17 cellular contexts compared by ENCODE assay signal in the genomic region with DNA sequence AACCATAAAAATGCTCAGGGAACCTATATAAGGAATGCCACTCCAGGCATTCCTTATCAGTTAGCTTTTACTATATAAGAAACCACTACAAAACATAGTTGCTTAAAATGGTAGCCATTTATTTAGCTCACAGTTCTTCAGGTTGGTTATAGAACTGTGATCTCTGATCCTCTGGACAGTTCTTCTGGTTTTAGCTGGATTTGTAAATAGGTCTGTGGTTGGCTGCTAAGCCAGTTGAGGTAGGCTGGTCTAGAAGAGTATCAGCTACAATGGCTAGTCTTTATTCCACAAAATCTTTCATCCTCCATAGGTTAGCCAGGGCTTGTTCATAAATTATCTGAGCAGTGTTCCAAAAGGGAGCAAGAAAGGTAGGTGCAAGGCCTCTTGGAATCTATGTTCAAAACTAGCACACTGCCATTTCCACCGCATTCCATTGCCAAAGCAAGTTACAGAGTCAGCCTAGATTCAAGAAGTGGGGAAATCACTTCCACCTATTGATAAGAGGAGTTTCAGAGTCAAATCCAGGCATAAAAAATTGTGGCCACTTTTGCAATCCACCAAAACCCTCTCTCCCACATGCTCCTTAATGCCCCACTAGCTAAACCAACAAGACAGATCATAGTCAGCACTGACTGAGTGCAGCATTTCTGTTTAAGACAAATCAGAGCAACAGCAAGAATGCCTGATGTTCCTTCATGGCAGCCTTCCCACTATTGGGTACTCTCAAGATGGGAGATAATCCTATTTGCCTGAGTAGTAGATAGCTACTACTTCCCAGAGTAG.
DNase-seq lines count a peak whose midpoint lies in the region; ATAC-seq, FAIRE-seq and TF ChIP-seq lines count a peak whose summit lies in the region.
"Had no signal": no experiment of that assay in that cellular context is flagged by ENCODE, and none has a peak within 500 bp of the region (broad histone marks: within the 10 kb centered on the region; RNA-seq: fewer than 3 reads in every experiment).

No MANE protein-coding gene starts in this region.

- no peak overlapping the region for H3K18ac ChIP-seq in H1 (ENCODE audit: extremely low read depth, low read length)

- TF ChIP-seq POLR2A in H1 (IDR thresholded peaks at IDR 0.05; ENCODE audit: control extremely low read depth in 1 of 2, low read depth in 2 of 2, low read length in 2 of 2) = no peak

- H3K79me2 ChIP-seq in ACC112 (ENCODE audit: control insufficient read depth, insufficient read depth, low read length, unreplicated experiment) (peaks cover 6% of the 10 kb centered on the region), H1 (ENCODE audit: control insufficient read depth in 1 of 2, insufficient read depth in 2 of 2, low read length in 2 of 2) (no peaks in the 10 kb centered on the region)

- no peak overlapping the region for H3K56ac ChIP-seq in H1 (replicated peaks; ENCODE audit: insufficient read length, low read depth, low read length)

- H2AK5ac ChIP-seq in H1 (ENCODE audit: low read depth, low read length) = no peak overlapping the region

- H3K36me3 ChIP-seq in ACC112 (ENCODE audit: insufficient read depth, low read length) (0 out of 2 replicates have a peak, but pooled peaks cover 5% of the 10 kb centered on the region), H1 (ENCODE audit: control insufficient read depth in 2 of 4, insufficient read depth in 4 of 4, low read length in 3 of 4) (no peaks in the 10 kb centered on the region), mesodermal cell (ENCODE audit: control insufficient read depth, insufficient read depth, low read length) (no peaks in the 10 kb centered on the region)
- H3K36me3 ChIP-seq: gastroesophageal sphincter had no signal

- H2BK120ac ChIP-seq in H1 (replicated peaks; ENCODE audit: low read depth, low read length) = no peak overlapping the region

- WGBS in H1 (ENCODE audit: extremely low coverage in 1 of 2, insufficient coverage in 1 of 2, insufficient read length in 1 of 2, insufficient replicate concordance in 2 of 2, low coverage in 1 of 2, low lambda C conversion rate in 2 of 2, missing lambda C conversion rate in 1 of 2), 2 experiments = 94% methylated on average over 1 of the region's 1 CpG; no CpG with 5 or more reads in 1 of the 2 experiments
- 100% methylated on average over 1 of the region's 1 CpG; no CpG with 5 or more reads in 1 of the 2 experiments for WGBS in mesodermal cell (ENCODE audit: insufficient coverage in 2 of 2), 2 experiments

- no peak for TF ChIP-seq CTCF in H1 (IDR thresholded peaks at IDR 0.05; ENCODE audit: control extremely low read depth in 1 of 3, insufficient read depth in 1 of 3, low read depth in 1 of 3, low read length in 3 of 3)

- no peak overlapping the region for H3K4ac ChIP-seq in H1 (replicated peaks; ENCODE audit: insufficient read length, low read depth, low read length)

- POLR2A ChIA-PET in H1 (lab: Charles Lee; ENCODE audit: partially characterized antibody) = interaction anchor here (0.8 kb wide), 1 partner anchor 147 kb away, joined by 3 read pairs; no protein-coding TSS in a partner anchor

- H3K27ac ChIP-seq in ACC112 (ENCODE audit: low read depth, low read length) (peak overlapping the region; percentile 97), H1 (ENCODE audit: low read depth, low read length) (no peak overlapping the region), mesodermal cell (ENCODE audit: low read depth, low read length, severe bottlenecking) (peak overlapping the region; percentile 61)
- H3K27ac ChIP-seq: gastroesophageal sphincter had no signal

- H3K4me3 ChIP-seq in ACC112 (ENCODE audit: low read depth, low read length) (no peak overlapping the region), H1 (ENCODE audit: extremely low read depth in 1 of 4, insufficient read depth in 2 of 4, low read depth in 3 of 4, low read length in 4 of 4) (no peak overlapping the region), mesodermal cell (ENCODE audit: extremely low read depth, insufficient read depth, low read length, poor library complexity, severe bottlenecking) (no peak overlapping the region)
- H3K4me3 ChIP-seq: gastroesophageal sphincter had no signal

- no peak overlapping the region for H4K8ac ChIP-seq in H1 (ENCODE audit: extremely low read depth, insufficient read depth, low read length)

- TF ChIP-seq RAD21 in H1 (IDR thresholded peaks at IDR 0.05 in 1 of 2, conservative IDR thresholded peaks at IDR 0.05 in 1 of 2; ENCODE audit: low read depth in 2 of 2, low read length in 2 of 2) = no peak

- peak overlapping the region; percentile 0 for H2AFZ ChIP-seq in ACC112 (ENCODE audit: low read length, unreplicated experiment)
- no peak overlapping the region for H2AFZ ChIP-seq in H1 (ENCODE audit: low read length)

- H2BK15ac ChIP-seq in H1 (ENCODE audit: low read length) = no peak overlapping the region

- no peak for ATAC-seq in stimulated activated naive CD8-positive, alpha-beta T cell treated with anti-CD3 and anti-CD28 coated beads, Interleukin-15, amount 100 ng/mL, for 72 hours
- ATAC-seq: gastroesophageal sphincter had no signal

- no peak overlapping the region for H3K27ac Mint-ChIP-seq in stimulated activated naive CD8-positive, alpha-beta T cell treated with anti-CD3 and anti-CD28 coated beads, Interleukin-15, amount 100 ng/mL, for 72 hours
- H3K27ac Mint-ChIP-seq: activated CD4-positive, alpha-beta memory T cell treated with anti-CD3 and anti-CD28 coated beads for 36 hours; endodermal cell; stimulated activated effector memory CD8-positive, alpha-beta T cell treated with anti-CD3 and anti-CD28 coated beads, Interleukin-12 subunit alpha, Interleukin-12 subunit beta, amount 100 ng/mL, for 72 hours had no signal

- H3K9me3 ChIP-seq in H1 (ENCODE audit: insufficient read depth in 2 of 2, low read depth in 1 of 2, low read length in 1 of 2) = peaks cover 7 to 8% of the 10 kb centered on the region in 2 experiments; a peak in 3 of 4 replicates
- H3K9me3 ChIP-seq in mesodermal cell (ENCODE audit: control insufficient read depth, low read length) = peaks cover 4% of the 10 kb centered on the region
- H3K9me3 ChIP-seq: Caco-2, gastroesophageal sphincter had no signal

- H3K9me3 Mint-ChIP-seq in stimulated activated naive CD8-positive, alpha-beta T cell treated with anti-CD3 and anti-CD28 coated beads, Interleukin-15, amount 100 ng/mL, for 72 hours = peaks cover 12% of the 10 kb centered on the region in 2 donors

- H3K79me1 ChIP-seq in H1 (ENCODE audit: low read depth, low read length) = no peaks in the 10 kb centered on the region

- no peak overlapping the region for H2BK5ac ChIP-seq in H1 (ENCODE audit: low read depth, low read length)

- peaks cover 31% of the 10 kb centered on the region for H3K4me1 Mint-ChIP-seq in stimulated activated naive CD8-positive, alpha-beta T cell treated with anti-CD3 and anti-CD28 coated beads, Interleukin-15, amount 100 ng/mL, for 72 hours

- H3K23me2 ChIP-seq in H1 (ENCODE audit: low read depth, low read length) = no peaks in the 10 kb centered on the region

- H3K14ac ChIP-seq in H1 (ENCODE audit: insufficient read length) = no peak overlapping the region

- no peak overlapping the region for H2BK12ac ChIP-seq in H1 (ENCODE audit: low read depth, low read length)

- FAIRE-seq in H1 (lab: Jason Lieb, UNC) = no peak
- FAIRE-seq: small intestine had no signal

- H4K91ac ChIP-seq in H1 (replicated peaks; ENCODE audit: insufficient read length, low read length) = no peak overlapping the region

- no peak overlapping the region for H3K4me3 Mint-ChIP-seq in stimulated activated naive CD8-positive, alpha-beta T cell treated with anti-CD3 and anti-CD28 coated beads, Interleukin-15, amount 100 ng/mL, for 72 hours
- H3K4me3 Mint-ChIP-seq: activated CD4-positive, alpha-beta memory T cell treated with anti-CD3 and anti-CD28 coated beads for 36 hours; endodermal cell; stimulated activated effector memory CD8-positive, alpha-beta T cell treated with anti-CD3 and anti-CD28 coated beads, Interleukin-12 subunit alpha, Interleukin-12 subunit beta, amount 100 ng/mL, for 72 hours had no signal

- DNase-seq in NCI-H226 (peak; percentile 26), H1 (ENCODE audit: low read depth in 1 of 2, low spot score in 2 of 2) (no peak), superior temporal gyrus (ENCODE audit: extremely low spot score) (no peak), AML-193 (lab: John Stamatoyannopoulos, UW) (no peak), putamen (ENCODE audit: low spot score) (no peak)
- no peak for DNase-seq in stimulated activated naive CD8-positive, alpha-beta T cell treated with anti-CD3 and anti-CD28 coated beads, Interleukin-15, amount 100 ng/mL, for 72 hours
- DNase-seq: activated CD4-positive, alpha-beta memory T cell treated with anti-CD3 and anti-CD28 coated beads for 36 hours; Caco-2; endodermal cell; midbrain; NCI-H1048; nucleus accumbens had no signal

- CTCF ChIA-PET in H1 (lab: Charles Lee; ENCODE audit: partially characterized antibody) = interaction anchor here (1.0 to 1.3 kb wide), 4 partner anchors 19 to 141 kb away, joined by 3 to 4 read pairs (median 3); no protein-coding TSS in a partner anchor

- H4K20me1 ChIP-seq in H1 (replicated peaks in 1 of 2; ENCODE audit: control insufficient read depth in 1 of 2, insufficient read depth in 2 of 2, low read length in 2 of 2) = no peaks in the 10 kb centered on the region

- no peak overlapping the region for H3K4me2 ChIP-seq in H1 (ENCODE audit: insufficient read depth in 1 of 2, low read depth in 2 of 2, low read length in 2 of 2)

- H4K5ac ChIP-seq in H1 (ENCODE audit: insufficient read length, low read depth, low read length) = no peak overlapping the region

- no peaks in the 10 kb centered on the region for H3K27me3 ChIP-seq in ACC112 (ENCODE audit: insufficient read depth, low read length)
- no peaks in the 10 kb centered on the region for H3K27me3 ChIP-seq in H1 (replicated peaks in 1 of 4; ENCODE audit: control insufficient read depth in 3 of 4, extremely low read depth in 1 of 4, insufficient read depth in 3 of 4, low read length in 3 of 4)
- H3K27me3 ChIP-seq: gastroesophageal sphincter had no signal

- no peak overlapping the region for H3K23ac ChIP-seq in H1 (ENCODE audit: insufficient read length)

- H3K27me3 Mint-ChIP-seq in stimulated activated naive CD8-positive, alpha-beta T cell treated with anti-CD3 and anti-CD28 coated beads, Interleukin-15, amount 100 ng/mL, for 72 hours = no peaks in the 10 kb centered on the region
- H3K27me3 Mint-ChIP-seq: activated CD4-positive, alpha-beta memory T cell treated with anti-CD3 and anti-CD28 coated beads for 36 hours had no signal

- H2BK20ac ChIP-seq in H1 (ENCODE audit: low read length) = 0 out of 2 replicates have a peak overlapping the region, but pooled peaks have one; percentile 22

- H3K4me1 ChIP-seq in ACC112 (ENCODE audit: control insufficient read depth, insufficient read depth, low read length, unreplicated experiment) (peaks cover 49% of the 10 kb centered on the region), H1 (replicated peaks in 1 of 4; ENCODE audit: control insufficient read depth in 3 of 4, insufficient read depth in 4 of 4, low read length in 3 of 4) (peaks cover 0 to 10% (median 5%) of the 10 kb centered on the region in 4 experiments; a peak in 5 of 7 replicates), mesodermal cell (ENCODE audit: control insufficient read depth, insufficient read depth, low read length, poor library complexity, severe bottlenecking) (peaks cover 38% of the 10 kb centered on the region)
- H3K4me1 ChIP-seq: Caco-2 had no signal

- no peak overlapping the region for H3K9ac ChIP-seq in H1 (replicated peaks in 1 of 4; ENCODE audit: extremely low read depth in 1 of 4, low read depth in 3 of 4, low read length in 3 of 4)

- TF ChIP-seq EP300 in H1 (IDR thresholded peaks at IDR 0.05; ENCODE audit: borderline replicate concordance in 1 of 2, low read depth in 2 of 2, low read length in 2 of 2) = no peak
